In genomic region chr5:98583572-98583971, GRCh38 we compare ENCODE assay signal across 36 cellular contexts.
A peak's percentile ranks its signal among the peaks of the same experiment; 100 is the strongest.
DNase-seq lines count a peak whose midpoint lies in the region; ATAC-seq, FAIRE-seq and TF ChIP-seq lines count a peak whose summit lies in the region.
"Had no signal": no experiment of that assay in that cellular context is flagged by ENCODE, and none has a peak within 500 bp of the region (broad histone marks: within the 10 kb centered on the region; RNA-seq: fewer than 3 reads in every experiment).

No MANE protein-coding gene starts in this region.

- POLR2A ChIA-PET in CD4-positive, alpha-beta T cell (lab: Charles Lee), result interaction anchor here (0.7 kb wide), 1 partner anchor 175 kb away, joined by 5 read pairs; no protein-coding TSS in a partner anchor

- no peak overlapping the region for H3K4me3 ChIP-seq in mucosa of descending colon
- H3K4me3 ChIP-seq in small intestine (ENCODE audit: low read depth in 1 of 2, low read length in 2 of 2), result no peak overlapping the region
- no peak overlapping the region for H3K4me3 ChIP-seq in sigmoid colon
- H3K4me3 ChIP-seq: A549; BLaER1; BLaER1 treated with 17β-estradiol and CSF1 and Interleukin-3, amounts not matched to agents 10 nM and 100 nM had no signal

- CTCF ChIA-PET in CD4-positive, alpha-beta T cell (lab: Charles Lee), result no interaction called here

- no peaks in the 10 kb centered on the region for H3K27me3 ChIP-seq in small intestine (ENCODE audit: control insufficient read depth in 2 of 2, insufficient read depth in 2 of 2, low read length in 2 of 2)
- H3K27me3 ChIP-seq in CD4-positive, alpha-beta T cell (ENCODE audit: control insufficient read depth, insufficient read depth, low read length), result no peaks in the 10 kb centered on the region
- H3K27me3 ChIP-seq in sigmoid colon, result no peaks in the 10 kb centered on the region
- H3K27me3 ChIP-seq: BE2C; BLaER1; BLaER1 treated with 17β-estradiol and CSF1 and Interleukin-3, amounts not matched to agents 10 nM and 100 nM had no signal

- H3K27ac ChIP-seq in small intestine (ENCODE audit: low read depth in 1 of 2, low read length in 1 of 2) (no peak overlapping the region), sigmoid colon (no peak overlapping the region)
- no peak overlapping the region for H3K27ac ChIP-seq in CD4-positive, alpha-beta T cell (ENCODE audit: low read depth, low read length)
- H3K27ac ChIP-seq: 22Rv1; A549; BLaER1; BLaER1 treated with 17β-estradiol and CSF1 and Interleukin-3, amounts not matched to agents 10 nM and 100 nM; C4-2B had no signal

- H3K27me3 Mint-ChIP-seq in neural crest cell (ENCODE audit: low read depth), result no peaks in the 10 kb centered on the region
- H3K27me3 Mint-ChIP-seq in CD4-positive, alpha-beta T cell, result peaks cover 8% of the 10 kb centered on the region
- H3K27me3 Mint-ChIP-seq: B cell; CD4-positive, CD25-positive, alpha-beta regulatory T cell had no signal

- peak overlapping the region; percentile 3 for H3K27ac Mint-ChIP-seq in neural crest cell (ENCODE audit: unreplicated experiment)
- H3K27ac Mint-ChIP-seq in CD4-positive, alpha-beta T cell, result no peak overlapping the region
- H3K27ac Mint-ChIP-seq: B cell; CD14-positive monocyte; CD4-positive, alpha-beta memory T cell; CD4-positive, CD25-positive, alpha-beta regulatory T cell; CD8-positive, alpha-beta memory T cell; CD8-positive, alpha-beta T cell had no signal

- DNase-seq in left colon (no peak), mucosa of descending colon (no peak), neural crest cell (ENCODE audit: low read depth, low spot score) (no peak), small intestine (peak; percentile 43), NOMO-1 (lab: John Stamatoyannopoulos, UW; ENCODE audit: unreplicated experiment in 2 of 2) (no peak), Kasumi-1 (lab: John Stamatoyannopoulos, UW) (no peak), sigmoid colon (no peak)
- no peak for DNase-seq in CD4-positive, alpha-beta T cell
- DNase-seq: 8988T; ACHN; AML-193; BE2C; C1 segment of cervical spinal cord; Caco-2; Calu3; CD4-positive, alpha-beta memory T cell; CD4-positive, CD25-positive, alpha-beta regulatory T cell; CD8-positive, alpha-beta memory T cell; CD8-positive, alpha-beta T cell; COR-L47; DMS 273 treated with DMSO at 0.1 percent for 48 hours; DMS153; DMS53; DMS79; DMS79 treated with DMSO at 0.1 percent for 48 hours; DND-41; EL had no signal

- H3K9me3 ChIP-seq in mucosa of descending colon (no peaks in the 10 kb centered on the region), small intestine (ENCODE audit: control insufficient read depth, low read depth) (no peaks in the 10 kb centered on the region), sigmoid colon (no peaks in the 10 kb centered on the region)
- no peaks in the 10 kb centered on the region for H3K9me3 ChIP-seq in CD4-positive, alpha-beta T cell (ENCODE audit: control insufficient read depth, low read length)
- H3K9me3 ChIP-seq: A549; BE2C; BLaER1; BLaER1 treated with 17β-estradiol and CSF1 and Interleukin-3, amounts not matched to agents 10 nM and 100 nM; Caco-2 had no signal

- H3K4me1 Mint-ChIP-seq in neural crest cell, result peaks cover 31% of the 10 kb centered on the region
- no peaks in the 10 kb centered on the region for H3K4me1 Mint-ChIP-seq in CD4-positive, alpha-beta T cell (ENCODE audit: low read depth)
- H3K4me1 Mint-ChIP-seq: B cell; CD14-positive monocyte; CD4-positive, alpha-beta memory T cell; CD4-positive, CD25-positive, alpha-beta regulatory T cell; CD8-positive, alpha-beta memory T cell had no signal

- H3K4me1 ChIP-seq in mucosa of descending colon (ENCODE audit: low read depth), result no peaks in the 10 kb centered on the region
- peaks cover 0 to 2% of the 10 kb centered on the region in 2 donors for H3K4me1 ChIP-seq in small intestine (ENCODE audit: control insufficient read depth in 2 of 2, insufficient read depth in 1 of 2, low read depth in 1 of 2, low read length in 1 of 2)
- peaks cover 0 to 3% (median 0%) of the 10 kb centered on the region in 4 donors for H3K4me1 ChIP-seq in sigmoid colon
- H3K4me1 ChIP-seq: A549, BE2C, Caco-2 had no signal

- no peak for FAIRE-seq in small intestine (lab: Jason Lieb, UNC)
- FAIRE-seq: A204.1, A549, D721Med had no signal

- ATAC-seq in left colon, result peak; percentile 85
- ATAC-seq in mucosa of descending colon, result peak; percentile 51
- no peak for ATAC-seq in CD4-positive, alpha-beta T cell (ENCODE audit: poor library complexity)
- ATAC-seq: A549; CD8-positive, alpha-beta T cell had no signal

- H3K36me3 ChIP-seq in mucosa of descending colon (ENCODE audit: low read depth), result no peaks in the 10 kb centered on the region
- H3K36me3 ChIP-seq in small intestine (ENCODE audit: control insufficient read depth in 2 of 2, insufficient read depth in 2 of 2, low read length in 2 of 2), result no peaks in the 10 kb centered on the region
- H3K36me3 ChIP-seq in sigmoid colon, result no peaks in the 10 kb centered on the region
- H3K36me3 ChIP-seq: BE2C; BLaER1; BLaER1 treated with 17β-estradiol and CSF1 and Interleukin-3, amounts not matched to agents 10 nM and 100 nM had no signal

- no peak overlapping the region for H3K4me3 Mint-ChIP-seq in neural crest cell
- no peak overlapping the region for H3K4me3 Mint-ChIP-seq in CD4-positive, alpha-beta T cell
- H3K4me3 Mint-ChIP-seq: B cell; CD14-positive monocyte; CD4-positive, alpha-beta memory T cell; CD4-positive, CD25-positive, alpha-beta regulatory T cell; CD8-positive, alpha-beta memory T cell; CD8-positive, alpha-beta T cell had no signal

- 15 to 54% (median 22%) methylated on average over 2 of the region's 2 CpGs for WGBS in small intestine, 3 donors
- 17 to 66% methylated on average over 2 of the region's 2 CpGs for WGBS in sigmoid colon, 2 donors

- no peak for TF ChIP-seq POLR2A in sigmoid colon (IDR thresholded peaks at IDR 0.05)

- TF ChIP-seq CTCF in mucosa of descending colon (IDR thresholded peaks at IDR 0.05) (no peak), neural crest cell (conservative IDR thresholded peaks at IDR 0.05) (no peak), sigmoid colon (IDR thresholded peaks at IDR 0.05) (no peak)
- TF ChIP-seq CTCF in CD4-positive, alpha-beta T cell (IDR thresholded peaks at IDR 0.05), result no peak

- H3K9me3 Mint-ChIP-seq in neural crest cell, result peaks cover 6% of the 10 kb centered on the region
- no peaks in the 10 kb centered on the region for H3K9me3 Mint-ChIP-seq in CD4-positive, alpha-beta T cell
- H3K9me3 Mint-ChIP-seq: CD8-positive, alpha-beta T cell had no signal

- no peak for TF ChIP-seq EP300 in sigmoid colon (IDR thresholded peaks at IDR 0.05)

- intact Hi-C loops in left colon (cut with DNase I, micrococcal nuclease) (no loop called here), mucosa of descending colon (cut with DNase I, micrococcal nuclease) (no loop called here), sigmoid colon (cut with DNase I) (no loop called here)
- intact Hi-C loops in CD4-positive, alpha-beta T cell (cut with DNase I, micrococcal nuclease), result no loop called here

- no peaks in the 10 kb centered on the region for H3K36me3 Mint-ChIP-seq in neural crest cell (ENCODE audit: low read depth)
- no peaks in the 10 kb centered on the region for H3K36me3 Mint-ChIP-seq in CD4-positive, alpha-beta T cell (ENCODE audit: low read depth)
- H3K36me3 Mint-ChIP-seq: CD14-positive monocyte; CD4-positive, alpha-beta memory T cell; CD4-positive, CD25-positive, alpha-beta regulatory T cell; CD8-positive, alpha-beta memory T cell; CD8-positive, alpha-beta T cell had no signal
